Comparison of ENCODE assay signal across 13 cellular contexts in the genomic region with DNA sequence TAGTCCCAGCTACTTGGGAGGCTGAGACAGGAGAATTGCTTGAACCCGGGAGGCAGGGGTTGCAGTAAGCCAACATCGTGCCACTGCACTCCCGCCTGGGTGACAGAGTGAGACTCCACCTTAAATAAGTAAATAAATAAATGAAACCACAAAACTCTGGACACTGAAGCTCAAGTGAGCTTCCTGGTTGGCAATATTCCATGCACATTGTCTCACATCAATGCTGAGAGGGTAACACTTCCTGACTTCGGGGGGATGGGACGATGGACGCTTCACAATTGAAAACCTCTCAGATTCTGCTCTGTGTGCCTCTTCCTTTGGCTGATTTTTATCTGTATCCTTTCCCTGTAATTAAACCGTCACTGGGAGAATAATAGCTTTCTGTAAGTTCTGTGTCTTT.
DNase-seq lines count a peak whose midpoint lies in the region; TF ChIP-seq lines count a peak whose summit lies in the region.
"Had no signal": no experiment of that assay in that cellular context is flagged by ENCODE, and none has a peak within 500 bp of the region (broad histone marks: within the 10 kb centered on the region; RNA-seq: fewer than 3 reads in every experiment).

No MANE protein-coding gene starts in this region.

- H3K27me3 Mint-ChIP-seq in HFFc6 (ENCODE audit: insufficient read depth) = no peaks in the 10 kb centered on the region; the same call in 1 of the 2 replicates

- DNase-seq in A172 (ENCODE audit: low spot score) (peak; percentile 39), HFFc6 (no peak), NCI-H69 (lab: John Stamatoyannopoulos, UW) (peak; percentile 55), fibroblast of pulmonary artery (ENCODE audit: low read depth) (peak; percentile 7), NK-92 (lab: John Stamatoyannopoulos, UW; ENCODE audit: unreplicated experiment) (no peak), AG08396 (ENCODE audit: low spot score) (no peak)
- no peak for DNase-seq in central memory CD4-positive, alpha-beta T cell
- no peak for DNase-seq in activated effector memory CD4-positive, alpha-beta T cell treated with Interleukin-2 at 50 U/mL for 16 hours
- DNase-seq: amniotic stem cell; mesendoderm; NCI-H1092 treated with DMSO at 0.1 percent for 48 hours; stimulated activated CD4-positive, alpha-beta T cell treated with anti-CD3 and anti-CD28 coated beads, Interleukin-12 subunit alpha, Interleukin-12 subunit beta, amount 100 ng/mL, for 4 hours had no signal

- H3K4me3 Mint-ChIP-seq in HFFc6 = peak overlapping the region; percentile 37; the same call in 1 of the 2 replicates

- H3K36me3 Mint-ChIP-seq in HFFc6 (ENCODE audit: low read depth) = no peaks in the 10 kb centered on the region

- peaks cover 11% of the 10 kb centered on the region; the same call in 1 of the 2 replicates for H3K4me1 Mint-ChIP-seq in HFFc6 (ENCODE audit: low read depth)

- H3K9me3 Mint-ChIP-seq in HFFc6 = peaks cover 27% of the 10 kb centered on the region

- no peak overlapping the region for H3K4me3 ChIP-seq in fibroblast of pulmonary artery (replicated peaks; ENCODE audit: low read depth, low read length)
- H3K4me3 ChIP-seq: thoracic aorta had no signal

- no peak overlapping the region for H3K27ac Mint-ChIP-seq in HFFc6

- TF ChIP-seq CTCF in HFFc6 (IDR thresholded peaks at IDR 0.05) (no peak), fibroblast of pulmonary artery (IDR thresholded peaks at IDR 0.05; ENCODE audit: low read length, missing control alignments) (no peak)

Comparison
In these comparisons a context has a peak if more than half of its experiments do, and no peak if none do; other contexts are left out.
1. DNase-seq: peak in A172 (single experiment), NCI-H69 (single experiment) and fibroblast of pulmonary artery (single experiment); none in HFFc6 (single experiment), NK-92 (single experiment), AG08396 (single experiment), central memory CD4-positive, alpha-beta T cell (single experiment) and activated effector memory CD4-positive, alpha-beta T cell treated with Interleukin-2 at 50 U/mL for 16 hours (single experiment).